ENCODE assay signal across 34 cellular contexts in genomic region chr15:53272116-53272515, GRCh38.
"Had no signal": no experiment of that assay in that cellular context is flagged by ENCODE, and none has a peak within 500 bp of the region (broad histone marks: within the 10 kb centered on the region; RNA-seq: fewer than 3 reads in every experiment).

No MANE protein-coding gene starts in this region.

- H3K9me3 ChIP-seq: MG63 had no signal

- H3K4me3 ChIP-seq: MG63 had no signal

- H3K36me3 ChIP-seq: MG63 had no signal

- DNase-seq: Karpas-422, Kasumi-1, MG63, MM.1S, MV-4-11, NCI-H1048, NCI-H1092, NCI-H1092 treated with DMSO at 0.1 percent for 48 hours, NCI-H1105, NCI-H1105 treated with DMSO at 0.1 percent for 48 hours, NCI-H1417, NCI-H1417 treated with DMSO at 0.1 percent for 48 hours, NCI-H1436, NCI-H1436 treated with DMSO at 0.1 percent for 48 hours, NCI-H146, NCI-H1694, NCI-H1694 treated with DMSO at 0.1 percent for 48 hours, NCI-H187, NCI-H187 treated with DMSO at 0.1 percent for 48 hours, NCI-H1930, NCI-H2029, NCI-H2029 treated with DMSO at 0.1 percent for 48 hours, NCI-H2081, NCI-H2081 treated with DMSO at 0.1 percent for 48 hours, NCI-H2107, NCI-H2171, NCI-H2171 treated with DMSO at 0.1 percent for 48 hours, NCI-H2227 treated with DMSO at 0.1 percent for 48 hours, NCI-H226, NCI-H345, NCI-H446, NCI-H446 treated with DMSO at 0.1 percent for 48 hours, NCI-H510A, NCI-H524 had no signal
